1 cellular context compared by ENCODE assay signal in the genomic region with DNA sequence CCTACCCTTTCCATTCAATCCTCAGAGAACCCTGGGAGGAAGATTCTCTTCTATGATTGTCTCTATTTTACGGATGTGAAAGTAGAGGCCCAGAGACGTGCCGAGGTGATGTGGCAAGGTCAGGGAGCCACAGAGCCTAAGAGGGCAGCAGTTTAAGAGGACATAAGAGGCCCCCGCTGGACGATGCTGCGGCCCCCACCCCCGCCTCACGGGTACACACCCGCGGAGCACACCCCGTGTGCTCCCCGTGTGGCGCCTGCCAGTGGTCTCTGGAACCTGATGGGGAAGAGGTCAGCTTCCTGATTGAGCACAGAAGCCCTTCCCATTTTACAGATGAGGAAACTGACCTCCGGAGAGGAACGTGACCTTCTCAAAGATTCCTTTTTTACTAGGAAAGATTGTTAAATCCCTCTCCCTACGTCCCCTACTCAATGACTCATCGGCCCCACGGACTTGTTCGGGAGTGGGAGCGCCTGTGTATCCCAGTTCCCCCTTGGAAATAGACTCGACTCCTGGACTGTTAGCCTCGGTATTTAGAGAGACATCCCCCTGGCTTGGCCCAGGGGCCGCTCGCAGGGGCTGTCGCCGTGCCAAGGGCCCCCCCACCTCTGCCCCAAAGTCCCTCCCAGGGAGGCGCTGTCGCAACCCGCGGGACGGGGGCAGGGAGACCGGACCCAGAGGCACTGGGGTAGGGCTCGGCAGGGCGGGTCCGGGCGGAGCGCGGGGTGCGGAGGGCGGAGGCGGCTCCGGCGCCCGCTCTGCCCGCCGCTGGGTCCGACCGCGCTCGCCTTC.
TF ChIP-seq lines count a peak whose summit lies in the region.

TSS of gene ABCC3 (plus strand) at position 759 of the 792 bp plus-strand sequence. CDS start 56 bp downstream, outside the sequence.

TF ChIP-seq in GM12878, 131 proteins besides CTCF, POLR2A, EP300 and RAD21:
- TF ChIP-seq MYB (IDR thresholded peaks at IDR 0.05; ENCODE audit: borderline replicate concordance, low read depth, low read length) (no peak), RUNX3 (IDR thresholded peaks at IDR 0.05; ENCODE audit: low read length) (no peak), LARP7 (IDR thresholded peaks at IDR 0.05) (0 out of 2 replicates have a peak, but pooled peaks have one; percentile 40), KLF5 (IDR thresholded peaks at IDR 0.05; ENCODE audit: partially characterized antibody) (no peak), BHLHE40 (IDR thresholded peaks at IDR 0.05; ENCODE audit: borderline replicate concordance in 1 of 2, low read depth in 2 of 2, low read length in 1 of 2) (peak; percentile 7 to 43; a peak in 2 of 4 replicates), ZNF207 (IDR thresholded peaks at IDR 0.05; ENCODE audit: borderline replicate concordance) (no peak), CEBPB (IDR thresholded peaks at IDR 0.05; ENCODE audit: borderline replicate concordance in 1 of 2, low read depth in 2 of 2, low read length in 2 of 2) (no peak), NR2F1 (conservative IDR thresholded peaks at IDR 0.05) (peak; percentile 65), MLLT1 (IDR thresholded peaks at IDR 0.05) (no peak), IKZF1 (conservative IDR thresholded peaks at IDR 0.05) (no peak; the same call in none of the 2 replicates), CEBPZ (IDR thresholded peaks at IDR 0.05; ENCODE audit: low read depth, low read length) (no peak), CHD1 (IDR thresholded peaks at IDR 0.05; ENCODE audit: low read depth, low read length) (no peak), ZNF384 (IDR thresholded peaks at IDR 0.05; ENCODE audit: borderline replicate concordance, low read depth, low read length) (no peak), MTA3 (IDR thresholded peaks at IDR 0.05; ENCODE audit: borderline replicate concordance, low read length) (no peak), SPI1 (IDR thresholded peaks at IDR 0.05; ENCODE audit: borderline replicate concordance, insufficient read depth, low read depth, low read length) (peak; percentile 55; the same call in 1 of the 2 replicates), MEF2A (IDR thresholded peaks at IDR 0.05; ENCODE audit: insufficient read depth, low read depth, low read length) (no peak), ELK1 (IDR thresholded peaks at IDR 0.05; ENCODE audit: low read depth, low read length) (no peak), NRF1 (conservative IDR thresholded peaks at IDR 0.05; ENCODE audit: low read depth, low read length) (no peak)
- TF ChIP-seq, protein P1, sequence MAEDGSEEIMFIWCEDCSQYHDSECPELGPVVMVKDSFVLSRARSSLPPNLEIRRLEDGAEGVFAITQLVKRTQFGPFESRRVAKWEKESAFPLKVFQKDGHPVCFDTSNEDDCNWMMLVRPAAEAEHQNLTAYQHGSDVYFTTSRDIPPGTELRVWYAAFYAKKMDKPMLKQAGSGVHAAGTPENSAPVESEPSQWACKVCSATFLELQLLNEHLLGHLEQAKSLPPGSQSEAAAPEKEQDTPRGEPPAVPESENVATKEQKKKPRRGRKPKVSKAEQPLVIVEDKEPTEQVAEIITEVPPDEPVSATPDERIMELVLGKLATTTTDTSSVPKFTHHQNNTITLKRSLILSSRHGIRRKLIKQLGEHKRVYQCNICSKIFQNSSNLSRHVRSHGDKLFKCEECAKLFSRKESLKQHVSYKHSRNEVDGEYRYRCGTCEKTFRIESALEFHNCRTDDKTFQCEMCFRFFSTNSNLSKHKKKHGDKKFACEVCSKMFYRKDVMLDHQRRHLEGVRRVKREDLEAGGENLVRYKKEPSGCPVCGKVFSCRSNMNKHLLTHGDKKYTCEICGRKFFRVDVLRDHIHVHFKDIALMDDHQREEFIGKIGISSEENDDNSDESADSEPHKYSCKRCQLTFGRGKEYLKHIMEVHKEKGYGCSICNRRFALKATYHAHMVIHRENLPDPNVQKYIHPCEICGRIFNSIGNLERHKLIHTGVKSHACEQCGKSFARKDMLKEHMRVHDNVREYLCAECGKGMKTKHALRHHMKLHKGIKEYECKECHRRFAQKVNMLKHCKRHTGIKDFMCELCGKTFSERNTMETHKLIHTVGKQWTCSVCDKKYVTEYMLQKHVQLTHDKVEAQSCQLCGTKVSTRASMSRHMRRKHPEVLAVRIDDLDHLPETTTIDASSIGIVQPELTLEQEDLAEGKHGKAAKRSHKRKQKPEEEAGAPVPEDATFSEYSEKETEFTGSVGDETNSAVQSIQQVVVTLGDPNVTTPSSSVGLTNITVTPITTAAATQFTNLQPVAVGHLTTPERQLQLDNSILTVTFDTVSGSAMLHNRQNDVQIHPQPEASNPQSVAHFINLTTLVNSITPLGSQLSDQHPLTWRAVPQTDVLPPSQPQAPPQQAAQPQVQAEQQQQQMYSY (CRISPR knock-in tag; IDR thresholded peaks at IDR 0.05): no peak
